11 cellular contexts compared by ENCODE assay signal in genomic region chr16:13205352-13205751, GRCh38.
"Had no signal": no experiment of that assay in that cellular context is flagged by ENCODE, and none has a peak within 500 bp of the region (broad histone marks: within the 10 kb centered on the region; RNA-seq: fewer than 3 reads in every experiment).

No MANE protein-coding gene starts in this region.

- H3K9ac ChIP-seq: GM23248 had no signal

- H3K36me3 ChIP-seq: HAP-1 had no signal

- DNase-seq: GM23248, GOT3, H7, H9, HCEC 1CT, HFFc6 had no signal

- ATAC-seq: GM23338, HCT116 had no signal

- H2AFZ ChIP-seq: GM23248, GM23338 had no signal

- H3K4me1 ChIP-seq: HAP-1 had no signal

- H3K9me3 ChIP-seq: HAP-1 had no signal

- FAIRE-seq: H1, H54 had no signal

- H3K4me2 ChIP-seq: GM23338 had no signal

- H3K4me3 ChIP-seq: GM23248, GM23338, HAP-1 had no signal

- H3K27ac ChIP-seq: GM23248 had no signal
